In genomic region chr1:56453016-56453721, GRCh38 we compare ENCODE assay signal across 4 cellular contexts.
TF ChIP-seq lines count a peak whose summit lies in the region.

No MANE protein-coding gene starts in this region.

TF ChIP-seq in GM23338, 12 proteins besides CTCF, POLR2A, EP300 and RAD21:
- TF ChIP-seq NANOG (IDR thresholded peaks at IDR 0.05; ENCODE audit: borderline replicate concordance) (peak; percentile 93), EZH2phosphoT487 (IDR thresholded peaks at IDR 0.05; ENCODE audit: unreplicated experiment) (no peak)
TF ChIP-seq in GM23338: peak in this region for 1.

TF ChIP-seq in H1, 55 proteins besides CTCF, POLR2A, EP300 and RAD21 (continues in another document):
- peak; percentile 96 for TF ChIP-seq MAX (IDR thresholded peaks at IDR 0.05)
- TF ChIP-seq NRF1 (IDR thresholded peaks at IDR 0.05; ENCODE audit: low read depth, low read length) = no peak
- TF ChIP-seq SRF (IDR thresholded peaks at IDR 0.05; ENCODE audit: low read depth, low read length) = no peak
- no peak for TF ChIP-seq JUND (IDR thresholded peaks at IDR 0.05; ENCODE audit: low read length)
- no peak for TF ChIP-seq SP2 (IDR thresholded peaks at IDR 0.05; ENCODE audit: low read length)
- no peak for TF ChIP-seq RXRA (IDR thresholded peaks at IDR 0.05; ENCODE audit: insufficient read depth, low read depth, low read length)
- peak in 1 of 2 experiments; percentile 68; a peak in 1 of 4 replicates for TF ChIP-seq HDAC2 (IDR thresholded peaks at IDR 0.05; ENCODE audit: borderline replicate concordance in 1 of 2, low read depth in 2 of 2, low read length in 2 of 2)
- TF ChIP-seq RNF2 (IDR thresholded peaks at IDR 0.05; ENCODE audit: borderline replicate concordance, low read depth, low read length, missing control alignments, poor library complexity, severe bottlenecking) = no peak
- TF ChIP-seq KDM5A (IDR thresholded peaks at IDR 0.05; ENCODE audit: low read length) = no peak
- TF ChIP-seq TBP (IDR thresholded peaks at IDR 0.05; ENCODE audit: low read depth, low read length) = no peak
- no peak for TF ChIP-seq CTBP2 (IDR thresholded peaks at IDR 0.05; ENCODE audit: borderline replicate concordance, insufficient read depth, insufficient read length, low read length)
- TF ChIP-seq GABPA (IDR thresholded peaks at IDR 0.05; ENCODE audit: borderline replicate concordance, insufficient read depth, low read length) = no peak
- no peak for TF ChIP-seq BACH1 (IDR thresholded peaks at IDR 0.05; ENCODE audit: low read length)
- TF ChIP-seq SIN3A (conservative IDR thresholded peaks at IDR 0.05 in 1 of 2, IDR thresholded peaks at IDR 0.05 in 1 of 2; ENCODE audit: low read depth in 1 of 2, low read length in 2 of 2) = 0 out of 4 replicates have a peak, but pooled peaks of 1 of the 2 experiments have one; percentile 43
- no peak for TF ChIP-seq ZNF274 (IDR thresholded peaks at IDR 0.05; ENCODE audit: borderline replicate concordance, extremely low read depth, low read length)
- no peak for TF ChIP-seq CBX5 (IDR thresholded peaks at IDR 0.05; ENCODE audit: low read depth, low read length)
- TF ChIP-seq ASH2L (IDR thresholded peaks at IDR 0.05; ENCODE audit: low read length) = peak; percentile 25
- TF ChIP-seq CHD2 (IDR thresholded peaks at IDR 0.05; ENCODE audit: low read length) = no peak
- no peak for TF ChIP-seq SAP30 (IDR thresholded peaks at IDR 0.05; ENCODE audit: insufficient read depth, insufficient replicate concordance, low read length)
- peak; percentile 82 for TF ChIP-seq E2F6 (IDR thresholded peaks at IDR 0.05)
- TF ChIP-seq EGR1 (IDR thresholded peaks at IDR 0.05; ENCODE audit: borderline replicate concordance, low read depth, low read length) = no peak
- no peak for TF ChIP-seq KDM1A (IDR thresholded peaks at IDR 0.05; ENCODE audit: borderline replicate concordance, low read length)
- TF ChIP-seq RBBP5 (IDR thresholded peaks at IDR 0.05; ENCODE audit: borderline replicate concordance, low read depth, low read length) = no peak
- peak; percentile 74; the same call in 1 of the 2 replicates for TF ChIP-seq SP1 (IDR thresholded peaks at IDR 0.05; ENCODE audit: low read depth, low read length)
- TF ChIP-seq SIRT6 (IDR thresholded peaks at IDR 0.05; ENCODE audit: low read length) = no peak
- no peak for TF ChIP-seq BRCA1 (IDR thresholded peaks at IDR 0.05; ENCODE audit: low read depth, low read length)
- 0 out of 2 replicates have a peak, but pooled peaks have one; percentile 82 for TF ChIP-seq TCF12 (IDR thresholded peaks at IDR 0.05; ENCODE audit: low read depth, low read length)
- no peak for TF ChIP-seq CEBPB (IDR thresholded peaks at IDR 0.05; ENCODE audit: low read depth, low read length)
- TF ChIP-seq EZH2 (IDR thresholded peaks at IDR 0.05; ENCODE audit: low read depth, low read length, severe bottlenecking) = no peak
- TF ChIP-seq SIX5 (IDR thresholded peaks at IDR 0.05; ENCODE audit: low read depth, low read length) = no peak
- no peak for TF ChIP-seq GTF2F1 (IDR thresholded peaks at IDR 0.05; ENCODE audit: borderline replicate concordance, low read depth, low read length)
- TF ChIP-seq MAFK (IDR thresholded peaks at IDR 0.05; ENCODE audit: low read depth, low read length) = no peak
- no peak for TF ChIP-seq TEAD4 (IDR thresholded peaks at IDR 0.05; ENCODE audit: low read depth, low read length)

TF ChIP-seq in liver, 16 proteins besides CTCF, POLR2A, EP300 and RAD21:
- peak; percentile 98 for TF ChIP-seq MAX (IDR thresholded peaks at IDR 0.05)
- TF ChIP-seq NR2F2 (IDR thresholded peaks at IDR 0.05) = no peak
- peak; percentile 92 for TF ChIP-seq FOXA1 (IDR thresholded peaks at IDR 0.05)
- TF ChIP-seq ZBTB33 (IDR thresholded peaks at IDR 0.05) = peak; percentile 88
- TF ChIP-seq EGR1 (IDR thresholded peaks at IDR 0.05; ENCODE audit: low read depth in 2 of 2) = peak in 1 of 2 donors; percentile 86
- TF ChIP-seq FOXA2 (IDR thresholded peaks at IDR 0.05) = peak; percentile 89
- peak; percentile 52 for TF ChIP-seq ATF3 (IDR thresholded peaks at IDR 0.05)
- peak; percentile 97 to 98 for TF ChIP-seq HNF4A (conservative IDR thresholded peaks at IDR 0.05)
- peak; percentile 99 for TF ChIP-seq SP1 (IDR thresholded peaks at IDR 0.05)
- TF ChIP-seq HNF4G (IDR thresholded peaks at IDR 0.05) = peak; percentile 94
- TF ChIP-seq TAF1 (conservative IDR thresholded peaks at IDR 0.05) = no peak
- peak; percentile 74 for TF ChIP-seq YY1 (IDR thresholded peaks at IDR 0.05)
- peak; percentile 78 for TF ChIP-seq REST (IDR thresholded peaks at IDR 0.05)
- TF ChIP-seq RXRA (IDR thresholded peaks at IDR 0.05) = peak; percentile 99
- TF ChIP-seq JUND (IDR thresholded peaks at IDR 0.05) = peak; percentile 76 to 84
- peak in 1 of 2 donors; percentile 58 for TF ChIP-seq GABPA (IDR thresholded peaks at IDR 0.05 in 1 of 2, conservative IDR thresholded peaks at IDR 0.05 in 1 of 2)

TF ChIP-seq in HEK293T, 16 proteins besides CTCF, POLR2A, EP300 and RAD21:
- TF ChIP-seq BHLHE40 (IDR thresholded peaks at IDR 0.05; ENCODE audit: borderline replicate concordance) = no peak
- TF ChIP-seq FOXK2 (IDR thresholded peaks at IDR 0.05) = no peak
- TF ChIP-seq PKNOX1 (IDR thresholded peaks at IDR 0.05) = no peak
- TF ChIP-seq NFRKB (IDR thresholded peaks at IDR 0.05) = no peak
- no peak for TF ChIP-seq FOXA1 (IDR thresholded peaks at IDR 0.05)
- no peak for TF ChIP-seq FOXM1 (IDR thresholded peaks at IDR 0.05; ENCODE audit: borderline replicate concordance)
- TF ChIP-seq ARNT (IDR thresholded peaks at IDR 0.05) = no peak
- TF ChIP-seq SP1 (IDR thresholded peaks at IDR 0.05) = no peak
- TF ChIP-seq TARDBP (IDR thresholded peaks at IDR 0.05) = no peak
- TF ChIP-seq L3MBTL2 (conservative IDR thresholded peaks at IDR 0.05) = no peak
- TF ChIP-seq ZNF384 (IDR thresholded peaks at IDR 0.05) = no peak
- no peak for TF ChIP-seq ELF4 (IDR thresholded peaks at IDR 0.05)
- no peak for TF ChIP-seq CTBP1 (IDR thresholded peaks at IDR 0.05; ENCODE audit: borderline replicate concordance)
TF ChIP-seq in HEK293T: peak in this region for 0.
